8 cellular contexts compared by ENCODE assay signal in the genomic region with DNA sequence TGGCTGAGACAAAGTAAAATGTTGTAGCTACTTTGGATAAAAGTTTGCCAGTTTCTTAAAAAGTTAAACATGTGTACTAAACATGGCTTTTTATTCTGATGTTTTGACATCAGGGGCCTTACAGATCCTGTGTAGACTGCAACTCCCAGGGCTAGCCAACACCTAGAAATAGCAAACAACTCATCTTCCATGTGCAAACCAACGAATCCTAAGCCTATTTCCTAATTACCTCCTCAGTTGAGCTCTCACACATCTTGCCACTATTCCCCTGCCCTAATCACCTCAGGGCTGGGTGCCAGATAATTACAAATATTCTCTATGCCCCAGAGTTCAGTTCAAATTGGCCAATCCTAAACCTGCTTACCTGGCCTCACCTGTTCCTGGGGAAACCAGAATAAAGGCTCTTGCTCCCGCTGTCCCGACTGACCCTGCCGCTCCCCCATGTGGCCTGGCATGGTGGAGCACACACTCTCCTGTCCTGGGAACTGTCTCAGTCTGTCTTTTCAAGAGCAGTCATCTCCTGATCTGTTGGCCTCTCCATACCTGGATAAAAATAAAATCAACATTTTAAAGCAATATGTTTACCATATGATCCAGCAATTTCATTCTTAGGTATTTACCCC. TPM values are rescaled to one million over a fixed set of nuclear protein-coding genes. Genes with fewer than 3 reads are reported as not detected.
DNase-seq lines count a peak whose midpoint lies in the region; ATAC-seq and TF ChIP-seq lines count a peak whose summit lies in the region.

No MANE protein-coding gene starts in this region.

- H3K27ac ChIP-seq in Peyer's patch, result no peak overlapping the region
- no peak overlapping the region for H3K27ac ChIP-seq in gastroesophageal sphincter

- CTCF ChIA-PET in AG04449 (lab: Yijun Ruan, JAX), result interaction anchor here (1.4 kb wide), 1 partner anchor 230 kb away, joined by 4 read pairs; no protein-coding TSS in a partner anchor

- peak; percentile 78 to 82 for ATAC-seq in naive thymus-derived CD8-positive, alpha-beta T cell
- ATAC-seq in gastroesophageal sphincter (no peak), GM18498 (IDR thresholded peaks at IDR 0.05; ENCODE audit: unreplicated experiment) (no peak)

- H3K36me3 Mint-ChIP-seq in naive thymus-derived CD8-positive, alpha-beta T cell, result no peaks in the 10 kb centered on the region

- POLR2A ChIA-PET in AG04449 (lab: Yijun Ruan, JAX), result no interaction called here
- POLR2A ChIA-PET in naive thymus-derived CD8-positive, alpha-beta T cell (lab: Charles Lee), result no interaction called here

- TF ChIP-seq CTCF in AG04449 (IDR thresholded peaks at IDR 0.05; ENCODE audit: insufficient read depth, low read length, missing control alignments) (peak; percentile 32), GM12874 (IDR thresholded peaks at IDR 0.05; ENCODE audit: insufficient read depth, low read depth, low read length) (peak; percentile 17; the same call in 1 of the 2 replicates), Peyer's patch (IDR thresholded peaks at IDR 0.05) (peak in 4 of 6 experiments; percentile 33 to 81 (median 74)), gastroesophageal sphincter (IDR thresholded peaks at IDR 0.05) (no peak)

- H3K9me3 ChIP-seq in Peyer's patch (no peaks in the 10 kb centered on the region), gastroesophageal sphincter (no peaks in the 10 kb centered on the region)

- H3K36me3 ChIP-seq in Peyer's patch (no peaks in the 10 kb centered on the region), gastroesophageal sphincter (no peaks in the 10 kb centered on the region)

- TF ChIP-seq POLR2A in Peyer's patch (IDR thresholded peaks at IDR 0.05) (no peak), gastroesophageal sphincter (IDR thresholded peaks at IDR 0.05) (no peak)

- no peak overlapping the region for H3K4me3 Mint-ChIP-seq in naive thymus-derived CD8-positive, alpha-beta T cell

- H3K9me3 Mint-ChIP-seq in naive thymus-derived CD8-positive, alpha-beta T cell, result peaks cover 0 to under 1% (median 0%) of the 10 kb centered on the region in 9 donors

- no peak for DNase-seq in AG04449 (ENCODE audit: low read depth, low spot score)
- peak in 2 of 3 donors; percentile 77 to 80 for DNase-seq in Peyer's patch
- DNase-seq in ecto neural progenitor cell (ENCODE audit: low spot score), result peak; percentile 55
- DNase-seq in naive thymus-derived CD8-positive, alpha-beta T cell, result peak in 7 of 10 donors; percentile 2 to 30 (median 7)
- no peak for DNase-seq in DMS79 (lab: John Stamatoyannopoulos, UW)

- TF ChIP-seq EP300 in gastroesophageal sphincter (IDR thresholded peaks at IDR 0.05), result no peak

- H3K27ac Mint-ChIP-seq in naive thymus-derived CD8-positive, alpha-beta T cell, result peak overlapping the region in 3 of 10 donors; percentile 1 to 19 (median 7)

- H3K27me3 ChIP-seq in Peyer's patch (no peaks in the 10 kb centered on the region), gastroesophageal sphincter (no peaks in the 10 kb centered on the region)

- H3K4me1 Mint-ChIP-seq in naive thymus-derived CD8-positive, alpha-beta T cell, result peaks cover 0 to 4% (median 1%) of the 10 kb centered on the region in 4 donors

- 13 to 82% methylated on average over 1 to 4 of the region's 4 CpGs for WGBS in gastroesophageal sphincter (ENCODE audit: low coverage in 1 of 2), 2 donors

- H3K27me3 Mint-ChIP-seq in naive thymus-derived CD8-positive, alpha-beta T cell, result no peaks in the 10 kb centered on the region

- H3K4me1 ChIP-seq in Peyer's patch (no peaks in the 10 kb centered on the region), gastroesophageal sphincter (no peaks in the 10 kb centered on the region)

- H3K4me3 ChIP-seq in AG04449 (ENCODE audit: low read depth, low read length) (no peak overlapping the region), Peyer's patch (no peak overlapping the region), gastroesophageal sphincter (no peak overlapping the region)

RNA-seq across cellular contexts. Expression of a gene that starts 37.1 kb away (rescaled TPM):
- total RNA-seq in Peyer's patch (1 to 10 TPM; 1.7 to 6.0 (median 2.9) TPM), gastroesophageal sphincter (1 to 10 TPM in 2 of 4 donors, under 1 TPM in 2; 0.47 to 3.4 (median 1.1) TPM)
- 10 to 100 TPM; 23.7 to 26.1 TPM for total RNA-seq in naive thymus-derived CD8-positive, alpha-beta T cell
- polyA plus RNA-seq in naive thymus-derived CD8-positive, alpha-beta T cell, result 10 to 100 TPM in 1 of 3 donors, 1 to 10 TPM in 2; 5.7 to 11.4 (median 7.7) TPM

Comparison
In these comparisons a context has a peak if more than half of its experiments do, and no peak if none do; other contexts are left out.
1. DNase-seq: peak in Peyer's patch (2 of 3), ecto neural progenitor cell (single experiment) and naive thymus-derived CD8-positive, alpha-beta T cell (7 of 10); none in AG04449 (single experiment) and DMS79 (single experiment).
2. CTCF ChIP-seq: peak in AG04449 (single experiment), GM12874 (single experiment) and Peyer's patch (4 of 6); none in gastroesophageal sphincter (0 of 4).
3. ATAC-seq: peak in naive thymus-derived CD8-positive, alpha-beta T cell (2 of 2); none in gastroesophageal sphincter (single experiment) and GM18498 (single experiment).